ENCODE assay signal across 8 cellular contexts in the genomic region with DNA sequence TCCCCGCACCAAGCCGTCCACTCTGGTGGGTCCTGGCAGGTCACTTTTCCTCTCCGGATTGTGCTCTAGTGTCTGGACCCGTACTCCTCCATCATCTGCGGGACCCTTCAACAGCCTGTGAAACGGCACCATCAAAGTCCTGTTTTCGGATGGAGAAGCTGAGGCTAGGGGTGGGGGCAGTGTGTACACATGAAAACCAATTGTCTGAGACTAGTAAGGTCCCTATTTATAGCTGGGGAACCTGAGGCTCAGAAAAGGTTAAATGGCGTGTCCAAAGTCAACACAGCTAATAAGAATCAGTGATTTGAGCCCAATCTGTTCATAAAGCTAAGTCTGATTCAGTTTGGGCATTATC. TPM values are rescaled to one million over a fixed set of nuclear protein-coding genes. Genes with fewer than 3 reads are reported as not detected.
DNase-seq lines count a peak whose midpoint lies in the region; ATAC-seq and TF ChIP-seq lines count a peak whose summit lies in the region.

No MANE protein-coding gene starts in this region.

- H3K4me3 Mint-ChIP-seq in CD14-positive monocyte (peak overlapping the region; percentile 41 to 79), osteocyte (ENCODE audit: unreplicated experiment) (peak overlapping the region; percentile 48)

- H3K9me3 Mint-ChIP-seq in CD14-positive monocyte = peaks cover 0 to 11% (median 3%) of the 10 kb centered on the region in 7 donors
- H3K9me3 Mint-ChIP-seq in osteocyte (ENCODE audit: unreplicated experiment) = no peaks in the 10 kb centered on the region

- no peak overlapping the region for H3K9ac ChIP-seq in MM.1S (ENCODE audit: low read length)

- no peaks in the 10 kb centered on the region for H3K36me3 ChIP-seq in MM.1S (replicated peaks; ENCODE audit: insufficient read depth, low read length)

- H3K4me2 ChIP-seq in MM.1S (ENCODE audit: low read depth, low read length) = peak overlapping the region; percentile 82

- no peaks in the 10 kb centered on the region for H3K79me2 ChIP-seq in MM.1S (ENCODE audit: low read length)

- H3K27ac Mint-ChIP-seq in CD14-positive monocyte (peak overlapping the region in 6 of 7 donors; percentile 53 to 93 (median 77)), osteocyte (ENCODE audit: unreplicated experiment) (no peak overlapping the region)

- H3K9me3 ChIP-seq in MM.1S (replicated peaks; ENCODE audit: insufficient read depth, low read length) = no peaks in the 10 kb centered on the region

- no peak overlapping the region for H3K27ac ChIP-seq in MM.1S (ENCODE audit: low read length)

- no peaks in the 10 kb centered on the region for H4K20me1 ChIP-seq in MM.1S (ENCODE audit: insufficient read depth, low read length)

- H3K27me3 Mint-ChIP-seq in CD14-positive monocyte (ENCODE audit: low read depth in 3 of 3) (peaks cover 48 to 85% (median 58%) of the 10 kb centered on the region in 3 donors), osteocyte (ENCODE audit: unreplicated experiment) (no peaks in the 10 kb centered on the region)

- H3K9me2 ChIP-seq in MM.1S (replicated peaks; ENCODE audit: insufficient read depth, low read length) = no peaks in the 10 kb centered on the region

- H3K4me1 ChIP-seq in MM.1S (ENCODE audit: low read length) = peaks cover 12% of the 10 kb centered on the region

- H3F3A ChIP-seq in MM.1S (ENCODE audit: insufficient read depth, low read length) = no peaks in the 10 kb centered on the region

- 0 out of 2 replicates have a peak overlapping the region, but pooled peaks have one; percentile 53 for H2AFZ ChIP-seq in MM.1S (ENCODE audit: low read length)

- ATAC-seq in HG03175 (IDR thresholded peaks at IDR 0.05; ENCODE audit: unreplicated experiment) = no peak

- H3K4me3 ChIP-seq in MM.1S (ENCODE audit: low read length) (peak overlapping the region; percentile 56; the same call in 1 of the 2 replicates), epithelial cell of esophagus (ENCODE audit: low read length) (peak overlapping the region; percentile 25)

- H3K27me3 ChIP-seq in MM.1S (replicated peaks; ENCODE audit: insufficient read depth, low read length) = peaks cover 33% of the 10 kb centered on the region

- peaks cover 4 to 31% of the 10 kb centered on the region in 2 donors for H3K36me3 Mint-ChIP-seq in CD14-positive monocyte
- H3K36me3 Mint-ChIP-seq in osteocyte (ENCODE audit: unreplicated experiment) = no peaks in the 10 kb centered on the region

- intact Hi-C loops in CD14-positive monocyte (cut with micrococcal nuclease) = loop anchor here (2.0 to 5.0 kb wide), 2 partner anchors 39 to 42 kb away; no protein-coding TSS in a partner anchor

- no peak for DNase-seq in CD14-positive monocyte (ENCODE audit: low spot score)
- no peak for DNase-seq in MM.1S
- DNase-seq in epithelial cell of esophagus (ENCODE audit: low read depth) = no peak
- DNase-seq in osteocyte (ENCODE audit: extremely low spot score, unreplicated experiment) = no peak
- DNase-seq in mesenteric fat pad (ENCODE audit: low spot score) = no peak
- no peak for DNase-seq in islet precursor cell
- DNase-seq in activated CD4-positive, alpha-beta T cell treated with anti-CD3 and anti-CD28 coated beads for 4 hours = no peak

- H3K4me1 Mint-ChIP-seq in CD14-positive monocyte = peaks cover 37% of the 10 kb centered on the region
- H3K4me1 Mint-ChIP-seq in osteocyte (ENCODE audit: unreplicated experiment) = peaks cover 45% of the 10 kb centered on the region

- TF ChIP-seq CTCF in CD14-positive monocyte (IDR thresholded peaks at IDR 0.05) = no peak
- TF ChIP-seq CTCF in MM.1S (IDR thresholded peaks at IDR 0.05; ENCODE audit: low read length) = no peak
- no peak for TF ChIP-seq CTCF in epithelial cell of esophagus (IDR thresholded peaks at IDR 0.05; ENCODE audit: insufficient read depth, low read depth, low read length, missing control alignments)
- no peak for TF ChIP-seq CTCF in osteocyte (IDR thresholded peaks at IDR 0.05)

RNA-seq across cellular contexts. Expression of gene LRRC32, which starts 0.7 kb away (rescaled TPM):
- not detected for polyA plus RNA-seq in CD14-positive monocyte
- total RNA-seq in osteocyte (35.6 and 39.6 TPM in 2 replicates), mesenteric fat pad (136 TPM)
